In genomic region chr17:44070455-44071197, GRCh38 we compare ENCODE assay signal across 1 cellular context.
TF ChIP-seq lines count a peak whose summit lies in the region.

Gene G6PC3 (plus strand): TSS chr17:44070735. CDS start chr17:44070966, 231 bp downstream.

TF ChIP-seq in GM12878, 131 proteins besides CTCF, POLR2A, EP300 and RAD21 (continued from another document and continues in another):
- peak; percentile 82 for TF ChIP-seq GABPA (IDR thresholded peaks at IDR 0.05; ENCODE audit: low read depth)
- TF ChIP-seq NFIC (IDR thresholded peaks at IDR 0.05; ENCODE audit: low read depth, low read length) = no peak
- peak; percentile 62 for TF ChIP-seq MEF2B (IDR thresholded peaks at IDR 0.05; ENCODE audit: partially characterized antibody, poor library complexity, severe bottlenecking)
- no peak for TF ChIP-seq ZBTB11 (CRISPR knock-in tag; IDR thresholded peaks at IDR 0.05)
- TF ChIP-seq STAT3 (IDR thresholded peaks at IDR 0.05; ENCODE audit: low read depth, low read length) = no peak
- TF ChIP-seq FOXM1 (IDR thresholded peaks at IDR 0.05; ENCODE audit: low read depth, low read length) = no peak
- TF ChIP-seq ZNF384 (IDR thresholded peaks at IDR 0.05; ENCODE audit: borderline replicate concordance, low read depth, low read length) = peak; percentile 50; the same call in 1 of the 2 replicates
- TF ChIP-seq ZSCAN29 (IDR thresholded peaks at IDR 0.05) = no peak
- no peak for TF ChIP-seq RFX5 (IDR thresholded peaks at IDR 0.05; ENCODE audit: low read depth, low read length)
- TF ChIP-seq ASH2L (IDR thresholded peaks at IDR 0.05; ENCODE audit: borderline replicate concordance, low read depth) = no peak
- no peak for TF ChIP-seq CEBPZ (IDR thresholded peaks at IDR 0.05; ENCODE audit: low read depth, low read length)
- no peak for TF ChIP-seq NFXL1 (IDR thresholded peaks at IDR 0.05; ENCODE audit: borderline replicate concordance)
- TF ChIP-seq ZNF687 (IDR thresholded peaks at IDR 0.05) = peak; percentile 82
- TF ChIP-seq CBX3 (IDR thresholded peaks at IDR 0.05; ENCODE audit: borderline replicate concordance, low read depth) = no peak
- no peak for TF ChIP-seq SUZ12 (IDR thresholded peaks at IDR 0.05; ENCODE audit: unreplicated experiment)
- TF ChIP-seq FOS (IDR thresholded peaks at IDR 0.05; ENCODE audit: borderline replicate concordance, extremely low read depth, insufficient read length) = peak; percentile 84
- TF ChIP-seq JUNB (IDR thresholded peaks at IDR 0.05) = no peak
- no peak; the same call in 1 of the 2 replicates for TF ChIP-seq BACH1 (IDR thresholded peaks at IDR 0.05; ENCODE audit: borderline replicate concordance)
- TF ChIP-seq, protein P1, sequence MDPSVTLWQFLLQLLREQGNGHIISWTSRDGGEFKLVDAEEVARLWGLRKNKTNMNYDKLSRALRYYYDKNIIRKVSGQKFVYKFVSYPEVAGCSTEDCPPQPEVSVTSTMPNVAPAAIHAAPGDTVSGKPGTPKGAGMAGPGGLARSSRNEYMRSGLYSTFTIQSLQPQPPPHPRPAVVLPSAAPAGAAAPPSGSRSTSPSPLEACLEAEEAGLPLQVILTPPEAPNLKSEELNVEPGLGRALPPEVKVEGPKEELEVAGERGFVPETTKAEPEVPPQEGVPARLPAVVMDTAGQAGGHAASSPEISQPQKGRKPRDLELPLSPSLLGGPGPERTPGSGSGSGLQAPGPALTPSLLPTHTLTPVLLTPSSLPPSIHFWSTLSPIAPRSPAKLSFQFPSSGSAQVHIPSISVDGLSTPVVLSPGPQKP (IDR thresholded peaks at IDR 0.05; ENCODE audit: low read depth, low read length) = peak; percentile 44; the same call in 1 of the 2 replicates
- TF ChIP-seq WRNIP1 (IDR thresholded peaks at IDR 0.05; ENCODE audit: borderline replicate concordance, low read depth, low read length) = no peak
- no peak for TF ChIP-seq MTA2 (IDR thresholded peaks at IDR 0.05; ENCODE audit: low read depth)
- TF ChIP-seq PAX8 (IDR thresholded peaks at IDR 0.05) = no peak
- no peak for TF ChIP-seq NFYA (IDR thresholded peaks at IDR 0.05; ENCODE audit: borderline replicate concordance, low read depth, low read length)
- no peak for TF ChIP-seq E2F8 (IDR thresholded peaks at IDR 0.05; ENCODE audit: low read depth, partially characterized antibody)
- 0 out of 3 replicates have a peak, but pooled peaks of 1 of the 2 experiments have one; percentile 31 for TF ChIP-seq EGR1 (IDR thresholded peaks at IDR 0.05; ENCODE audit: borderline replicate concordance in 1 of 2, low read depth in 2 of 2, low read length in 2 of 2)
- TF ChIP-seq SPI1 (IDR thresholded peaks at IDR 0.05; ENCODE audit: borderline replicate concordance, insufficient read depth, low read depth, low read length) = 0 out of 2 replicates have a peak, but pooled peaks have one; percentile 7
- TF ChIP-seq, protein P2, sequence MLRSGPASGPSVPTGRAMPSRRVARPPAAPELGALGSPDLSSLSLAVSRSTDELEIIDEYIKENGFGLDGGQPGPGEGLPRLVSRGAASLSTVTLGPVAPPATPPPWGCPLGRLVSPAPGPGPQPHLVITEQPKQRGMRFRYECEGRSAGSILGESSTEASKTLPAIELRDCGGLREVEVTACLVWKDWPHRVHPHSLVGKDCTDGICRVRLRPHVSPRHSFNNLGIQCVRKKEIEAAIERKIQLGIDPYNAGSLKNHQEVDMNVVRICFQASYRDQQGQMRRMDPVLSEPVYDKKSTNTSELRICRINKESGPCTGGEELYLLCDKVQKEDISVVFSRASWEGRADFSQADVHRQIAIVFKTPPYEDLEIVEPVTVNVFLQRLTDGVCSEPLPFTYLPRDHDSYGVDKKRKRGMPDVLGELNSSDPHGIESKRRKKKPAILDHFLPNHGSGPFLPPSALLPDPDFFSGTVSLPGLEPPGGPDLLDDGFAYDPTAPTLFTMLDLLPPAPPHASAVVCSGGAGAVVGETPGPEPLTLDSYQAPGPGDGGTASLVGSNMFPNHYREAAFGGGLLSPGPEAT (IDR thresholded peaks at IDR 0.05; ENCODE audit: low read depth) = peak; percentile 75
- TF ChIP-seq NR2C1 (IDR thresholded peaks at IDR 0.05) = peak; percentile 95
- TF ChIP-seq KAT2A (conservative IDR thresholded peaks at IDR 0.05; ENCODE audit: control insufficient read depth, low read depth, low read length) = no peak
- peak; percentile 51; the same call in 2 of the 3 replicates for TF ChIP-seq POU2F2 (IDR thresholded peaks at IDR 0.05; ENCODE audit: borderline replicate concordance, low read depth, low read length)
- no peak for TF ChIP-seq EED (IDR thresholded peaks at IDR 0.05; ENCODE audit: low read depth)
- no peak for TF ChIP-seq SMAD1 (IDR thresholded peaks at IDR 0.05; ENCODE audit: low read depth, partially characterized antibody)
- TF ChIP-seq RAD51 (IDR thresholded peaks at IDR 0.05) = peak; percentile 99
- no peak for TF ChIP-seq SMAD5 (IDR thresholded peaks at IDR 0.05; ENCODE audit: low read depth)
- no peak; the same call in 1 of the 2 replicates for TF ChIP-seq NRF1 (conservative IDR thresholded peaks at IDR 0.05; ENCODE audit: low read depth, low read length)
- TF ChIP-seq, protein P3, sequence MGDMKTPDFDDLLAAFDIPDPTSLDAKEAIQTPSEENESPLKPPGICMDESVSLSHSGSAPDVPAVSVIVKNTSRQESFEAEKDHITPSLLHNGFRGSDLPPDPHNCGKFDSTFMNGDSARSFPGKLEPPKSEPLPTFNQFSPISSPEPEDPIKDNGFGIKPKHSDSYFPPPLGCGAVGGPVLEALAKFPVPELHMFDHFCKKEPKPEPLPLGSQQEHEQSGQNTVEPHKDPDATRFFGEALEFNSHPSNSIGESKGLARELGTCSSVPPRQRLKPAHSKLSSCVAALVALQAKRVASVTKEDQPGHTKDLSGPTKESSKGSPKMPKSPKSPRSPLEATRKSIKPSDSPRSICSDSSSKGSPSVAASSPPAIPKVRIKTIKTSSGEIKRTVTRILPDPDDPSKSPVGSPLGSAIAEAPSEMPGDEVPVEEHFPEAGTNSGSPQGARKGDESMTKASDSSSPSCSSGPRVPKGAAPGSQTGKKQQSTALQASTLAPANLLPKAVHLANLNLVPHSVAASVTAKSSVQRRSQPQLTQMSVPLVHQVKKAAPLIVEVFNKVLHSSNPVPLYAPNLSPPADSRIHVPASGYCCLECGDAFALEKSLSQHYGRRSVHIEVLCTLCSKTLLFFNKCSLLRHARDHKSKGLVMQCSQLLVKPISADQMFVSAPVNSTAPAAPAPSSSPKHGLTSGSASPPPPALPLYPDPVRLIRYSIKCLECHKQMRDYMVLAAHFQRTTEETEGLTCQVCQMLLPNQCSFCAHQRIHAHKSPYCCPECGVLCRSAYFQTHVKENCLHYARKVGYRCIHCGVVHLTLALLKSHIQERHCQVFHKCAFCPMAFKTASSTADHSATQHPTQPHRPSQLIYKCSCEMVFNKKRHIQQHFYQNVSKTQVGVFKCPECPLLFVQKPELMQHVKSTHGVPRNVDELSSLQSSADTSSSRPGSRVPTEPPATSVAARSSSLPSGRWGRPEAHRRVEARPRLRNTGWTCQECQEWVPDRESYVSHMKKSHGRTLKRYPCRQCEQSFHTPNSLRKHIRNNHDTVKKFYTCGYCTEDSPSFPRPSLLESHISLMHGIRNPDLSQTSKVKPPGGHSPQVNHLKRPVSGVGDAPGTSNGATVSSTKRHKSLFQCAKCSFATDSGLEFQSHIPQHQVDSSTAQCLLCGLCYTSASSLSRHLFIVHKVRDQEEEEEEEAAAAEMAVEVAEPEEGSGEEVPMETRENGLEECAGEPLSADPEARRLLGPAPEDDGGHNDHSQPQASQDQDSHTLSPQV (IDR thresholded peaks at IDR 0.05) = peak; percentile 40; the same call in 1 of the 2 replicates
- TF ChIP-seq SIX5 (IDR thresholded peaks at IDR 0.05; ENCODE audit: low read depth, low read length, severe bottlenecking) = peak; percentile 58
- TF ChIP-seq BRCA1 (IDR thresholded peaks at IDR 0.05; ENCODE audit: low read depth, low read length) = no peak
- TF ChIP-seq MYC (IDR thresholded peaks at IDR 0.05; ENCODE audit: insufficient read depth, insufficient read length, insufficient replicate concordance, low read length, severe bottlenecking) = peak; percentile 99
- no peak for TF ChIP-seq CEBPB (IDR thresholded peaks at IDR 0.05; ENCODE audit: borderline replicate concordance in 1 of 2, low read depth in 2 of 2, low read length in 2 of 2)
- no peak for TF ChIP-seq LARP7 (IDR thresholded peaks at IDR 0.05)
- peak; percentile 82; the same call in 1 of the 2 replicates for TF ChIP-seq STAT1 (conservative IDR thresholded peaks at IDR 0.05)
